In the genomic region with DNA sequence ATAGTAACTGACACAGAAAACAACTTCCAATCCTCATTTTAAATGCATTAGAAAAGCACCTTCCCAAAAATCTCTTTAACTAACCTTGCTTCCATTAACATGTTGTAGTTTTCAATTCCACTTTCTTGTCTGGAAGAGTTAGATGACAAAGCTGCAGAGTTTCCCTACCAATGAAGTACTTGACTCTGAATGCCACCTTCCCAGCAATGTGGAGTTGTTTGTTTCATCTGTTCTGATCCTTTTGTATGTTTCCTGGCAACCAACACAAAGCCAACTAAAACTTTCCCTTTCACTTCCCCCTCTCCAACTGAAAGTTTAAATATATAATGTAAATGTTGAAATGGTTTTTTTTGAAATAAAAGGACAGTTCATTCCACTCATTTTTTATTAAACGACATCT, we compare ENCODE assay signal across 11 cellular contexts. TPM values are rescaled to one million over a fixed set of nuclear protein-coding genes. Genes with fewer than 3 reads are reported as not detected.
DNase-seq lines count a peak whose midpoint lies in the region; ATAC-seq and TF ChIP-seq lines count a peak whose summit lies in the region.
"Had no signal": no experiment of that assay in that cellular context is flagged by ENCODE, and none has a peak within 500 bp of the region (broad histone marks: within the 10 kb centered on the region; RNA-seq: fewer than 3 reads in every experiment).

A gene (minus strand): TSS at position 193 of the 400 bp plus-strand sequence. CDS start 517 bp downstream, outside the sequence.

- H3K9me3 ChIP-seq in HUES64 (ENCODE audit: insufficient read depth, low read depth, low read length) (no peaks in the 10 kb centered on the region), GM23248 (ENCODE audit: low read depth) (no peaks in the 10 kb centered on the region), SK-N-SH (no peaks in the 10 kb centered on the region)

- H4K20me1 ChIP-seq in GM23248 (ENCODE audit: insufficient read depth) (no peaks in the 10 kb centered on the region), SK-N-SH (ENCODE audit: insufficient read depth) (no peaks in the 10 kb centered on the region)

- WGBS in HUES64, result no CpG with 5 or more reads among the region's 1 CpG
- 24 to 25% methylated on average over 1 of the region's 1 CpG for WGBS in GM23248 (ENCODE audit: low coverage in 1 of 2, low lambda C conversion rate in 2 of 2, missing lambda C conversion rate in 2 of 2), 2 experiments
- WGBS in SK-N-SH (ENCODE audit: low lambda C conversion rate), result 45% methylated on average over 1 of the region's 1 CpG

- peak within 1 kb of the TSS; percentile 67 for H3K9ac ChIP-seq in HUES64 (ENCODE audit: low read depth, low read length)
- H3K9ac ChIP-seq in GM23248, result no peak within 1 kb of the TSS
- H3K9ac ChIP-seq in SK-N-SH, result no peak within 1 kb of the TSS

- DNase-seq in cerebellar cortex (ENCODE audit: low spot score), result peak; percentile 3
- DNase-seq in myocyte (ENCODE audit: low read depth), result peak; percentile 12
- DNase-seq in GM23248, result no peak
- no peak for DNase-seq in NCI-H1436 (lab: John Stamatoyannopoulos, UW)
- DNase-seq in stimulated activated CD4-positive, alpha-beta T cell treated with anti-CD3 and anti-CD28 coated beads, Interleukin-12 subunit alpha, Interleukin-12 subunit beta, amount 100 ng/mL, for 4 hours, result no peak
- DNase-seq in SK-N-SH, result no peak
- DNase-seq: effector memory CD4-positive, alpha-beta T cell; naive thymus-derived CD4-positive, alpha-beta T cell; NCI-H2029 treated with DMSO at 0.1 percent for 48 hours had no signal

- CTCF ChIA-PET in SK-N-SH (lab: Yijun Ruan, JAX), result interaction anchor here (1.2 kb wide), 1 partner anchor 31 kb away, joined by 3 read pairs; no protein-coding TSS in a partner anchor

- POLR2A ChIA-PET in SK-N-SH (lab: Yijun Ruan, JAX), result no interaction called here

- H3K4me2 ChIP-seq in GM23248 (ENCODE audit: unreplicated experiment) (no peak within 1 kb of the TSS), SK-N-SH (no peak within 1 kb of the TSS)

- no peak within 1 kb of the TSS; the same call in 1 of the 2 replicates for H3K4me3 ChIP-seq in HUES64 (ENCODE audit: low read length)
- H3K4me3 ChIP-seq in GM23248, result no peak within 1 kb of the TSS
- no peak within 1 kb of the TSS for H3K4me3 ChIP-seq in SK-N-SH (ENCODE audit: low read depth in 2 of 2, low read length in 1 of 2)

- no peaks in the 10 kb centered on the region for H3K9me2 ChIP-seq in GM23248 (ENCODE audit: insufficient read depth)
- H3K9me2 ChIP-seq in SK-N-SH, result no peaks in the 10 kb centered on the region

- H3K79me2 ChIP-seq in GM23248 (ENCODE audit: insufficient read depth) (no peaks in the 10 kb centered on the region), SK-N-SH (ENCODE audit: insufficient read depth) (no peaks in the 10 kb centered on the region)

- no peaks in the 10 kb centered on the region for H3F3A ChIP-seq in GM23248 (ENCODE audit: insufficient read depth)
- no peaks in the 10 kb centered on the region for H3F3A ChIP-seq in SK-N-SH (replicated peaks; ENCODE audit: insufficient read depth)

- no peak for TF ChIP-seq CTCF in SK-N-SH (IDR thresholded peaks at IDR 0.05)

- TF ChIP-seq RAD21 in SK-N-SH (IDR thresholded peaks at IDR 0.05; ENCODE audit: low read length), result no peak

- TF ChIP-seq EP300 in SK-N-SH (IDR thresholded peaks at IDR 0.05; ENCODE audit: borderline replicate concordance in 1 of 2, low read depth in 1 of 2, low read length in 1 of 2), result no peak

- ATAC-seq in GM18907 (IDR thresholded peaks at IDR 0.05; ENCODE audit: unreplicated experiment), result peak; percentile 55
- ATAC-seq: naive thymus-derived CD4-positive, alpha-beta T cell had no signal

- H3K4me1 ChIP-seq in HUES64 (ENCODE audit: insufficient read depth, low read length), result peaks cover 44% of the 10 kb centered on the region
- H3K4me1 ChIP-seq in GM23248 (ENCODE audit: insufficient read depth), result no peaks in the 10 kb centered on the region
- peaks cover 0 to 2% of the 10 kb centered on the region in 2 experiments; a peak in 1 of 4 replicates for H3K4me1 ChIP-seq in SK-N-SH (ENCODE audit: control insufficient read depth in 1 of 2, insufficient read depth in 2 of 2, low read depth in 1 of 2, low read length in 1 of 2)

- H3K36me3 ChIP-seq in HUES64 (ENCODE audit: insufficient read depth, low read length) (no peaks in the 10 kb centered on the region), GM23248 (ENCODE audit: low read depth) (no peaks in the 10 kb centered on the region), SK-N-SH (replicated peaks in 1 of 2; ENCODE audit: control insufficient read depth in 1 of 2, insufficient read depth in 2 of 2, low read length in 1 of 2) (no peaks in the 10 kb centered on the region)

- in situ Hi-C loops in GM23248 (cut with MboI), result no loop called here

- no peaks in the 10 kb centered on the region for H3K27me3 ChIP-seq in HUES64 (ENCODE audit: insufficient read depth, low read length)
- H3K27me3 ChIP-seq in GM23248 (replicated peaks; ENCODE audit: insufficient read depth), result no peaks in the 10 kb centered on the region
- no peaks in the 10 kb centered on the region for H3K27me3 ChIP-seq in SK-N-SH (ENCODE audit: insufficient read depth)

- no peak within 1 kb of the TSS for H2AFZ ChIP-seq in GM23248
- H2AFZ ChIP-seq in SK-N-SH (ENCODE audit: low read depth), result no peak within 1 kb of the TSS

- H3K27ac ChIP-seq in HUES64 (ENCODE audit: low read depth, low read length), result peak within 1 kb of the TSS; percentile 91
- H3K27ac ChIP-seq in GM23248, result no peak within 1 kb of the TSS
- H3K27ac ChIP-seq in SK-N-SH (ENCODE audit: low read depth in 2 of 2, low read length in 1 of 2), result no peak within 1 kb of the TSS

TF ChIP-seq in SK-N-SH, 30 proteins besides CTCF, POLR2A, EP300 and RAD21:
- TF ChIP-seq NRF1 (IDR thresholded peaks at IDR 0.05; ENCODE audit: low read depth, low read length) (no peak), RXRA (IDR thresholded peaks at IDR 0.05; ENCODE audit: borderline replicate concordance, low read depth) (no peak), FOXM1 (IDR thresholded peaks at IDR 0.05; ENCODE audit: low read depth) (no peak), ELF1 (IDR thresholded peaks at IDR 0.05) (no peak), TCF12 (IDR thresholded peaks at IDR 0.05) (no peak), MXI1 (IDR thresholded peaks at IDR 0.05; ENCODE audit: low read depth, low read length) (no peak), TAF1 (IDR thresholded peaks at IDR 0.05; ENCODE audit: borderline replicate concordance, low read depth, low read length) (no peak), YY1 (IDR thresholded peaks at IDR 0.05; ENCODE audit: low read depth) (no peak), GABPA (IDR thresholded peaks at IDR 0.05; ENCODE audit: low read depth) (no peak), NFIC (IDR thresholded peaks at IDR 0.05; ENCODE audit: borderline replicate concordance) (no peak), EZH2phosphoT487 (IDR thresholded peaks at IDR 0.05; ENCODE audit: borderline replicate concordance, low read depth) (no peak), RCOR1 (IDR thresholded peaks at IDR 0.05; ENCODE audit: low read length) (no peak), SIN3A (IDR thresholded peaks at IDR 0.05; ENCODE audit: borderline replicate concordance, low read depth, low read length) (no peak), MEF2A (IDR thresholded peaks at IDR 0.05; ENCODE audit: borderline replicate concordance, low read depth) (no peak), FOXJ3 (CRISPR knock-in tag; IDR thresholded peaks at IDR 0.05) (no peak)
- TF ChIP-seq, protein P1, sequence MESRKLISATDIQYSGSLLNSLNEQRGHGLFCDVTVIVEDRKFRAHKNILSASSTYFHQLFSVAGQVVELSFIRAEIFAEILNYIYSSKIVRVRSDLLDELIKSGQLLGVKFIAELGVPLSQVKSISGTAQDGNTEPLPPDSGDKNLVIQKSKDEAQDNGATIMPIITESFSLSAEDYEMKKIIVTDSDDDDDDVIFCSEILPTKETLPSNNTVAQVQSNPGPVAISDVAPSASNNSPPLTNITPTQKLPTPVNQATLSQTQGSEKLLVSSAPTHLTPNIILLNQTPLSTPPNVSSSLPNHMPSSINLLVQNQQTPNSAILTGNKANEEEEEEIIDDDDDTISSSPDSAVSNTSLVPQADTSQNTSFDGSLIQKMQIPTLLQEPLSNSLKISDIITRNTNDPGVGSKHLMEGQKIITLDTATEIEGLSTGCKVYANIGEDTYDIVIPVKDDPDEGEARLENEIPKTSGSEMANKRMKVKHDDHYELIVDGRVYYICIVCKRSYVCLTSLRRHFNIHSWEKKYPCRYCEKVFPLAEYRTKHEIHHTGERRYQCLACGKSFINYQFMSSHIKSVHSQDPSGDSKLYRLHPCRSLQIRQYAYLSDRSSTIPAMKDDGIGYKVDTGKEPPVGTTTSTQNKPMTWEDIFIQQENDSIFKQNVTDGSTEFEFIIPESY (IDR thresholded peaks at IDR 0.05; ENCODE audit: borderline replicate concordance, low read depth), result no peak
- TF ChIP-seq, protein P2, sequence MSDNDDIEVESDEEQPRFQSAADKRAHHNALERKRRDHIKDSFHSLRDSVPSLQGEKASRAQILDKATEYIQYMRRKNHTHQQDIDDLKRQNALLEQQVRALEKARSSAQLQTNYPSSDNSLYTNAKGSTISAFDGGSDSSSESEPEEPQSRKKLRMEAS (IDR thresholded peaks at IDR 0.05; ENCODE audit: low read depth), result no peak
- TF ChIP-seq, protein P3, sequence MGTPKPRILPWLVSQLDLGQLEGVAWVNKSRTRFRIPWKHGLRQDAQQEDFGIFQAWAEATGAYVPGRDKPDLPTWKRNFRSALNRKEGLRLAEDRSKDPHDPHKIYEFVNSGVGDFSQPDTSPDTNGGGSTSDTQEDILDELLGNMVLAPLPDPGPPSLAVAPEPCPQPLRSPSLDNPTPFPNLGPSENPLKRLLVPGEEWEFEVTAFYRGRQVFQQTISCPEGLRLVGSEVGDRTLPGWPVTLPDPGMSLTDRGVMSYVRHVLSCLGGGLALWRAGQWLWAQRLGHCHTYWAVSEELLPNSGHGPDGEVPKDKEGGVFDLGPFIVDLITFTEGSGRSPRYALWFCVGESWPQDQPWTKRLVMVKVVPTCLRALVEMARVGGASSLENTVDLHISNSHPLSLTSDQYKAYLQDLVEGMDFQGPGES (IDR thresholded peaks at IDR 0.05; ENCODE audit: low read depth, low read length), result no peak

RNA-seq across cellular contexts. Expression of the gene that starts here (rescaled TPM):
- polyA plus RNA-seq in HUES64 (2013, experiment 1 of 2), result 0.35 TPM
- 0.70 TPM for polyA plus RNA-seq in HUES64 (2013, experiment 2 of 2)
- 0.62 TPM in 1 of 2 replicates, not detected in the other for total RNA-seq in myocyte
- polyA plus RNA-seq in myocyte (2012), result not detected
- total RNA-seq in GM23248 (2014; rRNA removed; shearing (Covaris generic)), result not detected in 2 replicates
- not detected in 2 replicates for polyA plus RNA-seq in GM23248 (2016; fragmentation: Nextera tagmentation; extraction: Ambion mirVana)
- not detected in 2 replicates for polyA plus RNA-seq in SK-N-SH (2012; rRNA removed)
- not detected in 2 replicates for polyA plus RNA-seq in SK-N-SH (2012; cell fraction: cytosol; rRNA removed)
- polyA plus RNA-seq in SK-N-SH (2012; cell fraction: nucleus; rRNA removed), result not detected in 2 replicates
- polyA plus RNA-seq: naive thymus-derived CD4-positive, alpha-beta T cell had no signal

Comparison
In these comparisons a context has a peak if more than half of its experiments do, and no peak if none do; other contexts are left out.
1. Peak in DNase-seq in myocyte; RNA of the gene not detected or under 1 TPM.